In the genomic region with DNA sequence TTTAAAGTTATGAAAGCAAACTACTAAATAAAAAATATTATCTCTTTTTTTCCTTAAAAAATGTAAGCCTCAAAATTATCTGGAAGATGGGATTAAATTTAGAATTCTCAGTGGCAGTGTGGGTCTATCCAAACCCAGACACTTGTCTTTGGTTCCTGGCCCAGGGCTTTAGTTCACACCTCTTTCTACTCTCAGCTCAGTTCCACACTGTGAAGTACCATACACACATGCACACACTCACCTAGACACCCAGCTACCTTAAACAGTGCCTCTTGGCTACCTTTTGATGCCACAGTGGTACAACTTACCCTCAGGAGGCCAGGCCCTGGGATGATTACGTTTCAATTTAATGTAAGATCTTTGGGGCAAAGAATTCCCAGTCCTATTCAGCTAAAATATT, we compare ENCODE assay signal across 16 cellular contexts. TPM values are rescaled to one million over a fixed set of nuclear protein-coding genes. Genes with fewer than 3 reads are reported as not detected.
DNase-seq lines count a peak whose midpoint lies in the region; ATAC-seq and TF ChIP-seq lines count a peak whose summit lies in the region.
"Had no signal": no experiment of that assay in that cellular context is flagged by ENCODE, and none has a peak within 500 bp of the region (broad histone marks: within the 10 kb centered on the region; RNA-seq: fewer than 3 reads in every experiment).

No MANE protein-coding gene starts in this region.

- BruUV-seq in HCT116 (replicated peaks; lab: Mats Ljungman, UMichigan): no TSS peak

- TF ChIP-seq CTCF in HCT116 (IDR thresholded peaks at IDR 0.05 in 2 of 3, conservative IDR thresholded peaks at IDR 0.05 in 1 of 3; ENCODE audit: borderline replicate concordance in 1 of 3, insufficient read depth in 1 of 3, low read depth in 2 of 3, low read length in 2 of 3) (no peak), chondrocyte (IDR thresholded peaks at IDR 0.05) (no peak), nephron progenitor cell (IDR thresholded peaks at IDR 0.05) (no peak)

- no peaks in the 10 kb centered on the region for H3K36me3 Mint-ChIP-seq in chondrocyte (ENCODE audit: low read depth)
- H3K36me3 Mint-ChIP-seq in nephron progenitor cell (ENCODE audit: low read depth): no peaks in the 10 kb centered on the region
- H3K36me3 Mint-ChIP-seq: CD14-positive monocyte; CD8-positive, alpha-beta T cell; IgD-negative memory B cell had no signal

- no peaks in the 10 kb centered on the region for H4K20me1 ChIP-seq in HCT116 (ENCODE audit: insufficient read depth)

- H3K9ac ChIP-seq in HCT116 (ENCODE audit: low read length): no peak overlapping the region

- DNase-seq in Right ventricle myocardium superior (no peak), Right ventricle myocardium inferior (ENCODE audit: missing footprints) (no peak), HCT116 (ENCODE audit: low read depth, low spot score) (no peak), chondrocyte (ENCODE audit: low spot score) (no peak), nephron progenitor cell (no peak), amniotic stem cell (lab: John Stamatoyannopoulos, UW) (no peak), DMS79 (lab: John Stamatoyannopoulos, UW) (no peak)
- DNase-seq: CD8-positive, alpha-beta T cell; COR-L47; DMS153; DND-41; GDM1 had no signal

- H3K27me3 ChIP-seq in HCT116 (ENCODE audit: insufficient read depth, low read length): no peaks in the 10 kb centered on the region

- H3K27ac ChIP-seq in HCT116 (ENCODE audit: low read depth, low read length): no peak overlapping the region
- H3K27ac ChIP-seq: 22Rv1 had no signal

- peak overlapping the region; percentile 25 for H3K27ac Mint-ChIP-seq in chondrocyte (ENCODE audit: unreplicated experiment)
- H3K27ac Mint-ChIP-seq in nephron progenitor cell: peak overlapping the region; percentile 81
- H3K27ac Mint-ChIP-seq: CD14-positive monocyte; CD8-positive, alpha-beta T cell; IgD-negative memory B cell had no signal

- H3K79me2 ChIP-seq in HCT116 (ENCODE audit: insufficient read depth, low read length): no peaks in the 10 kb centered on the region

- no peaks in the 10 kb centered on the region for H3K9me3 ChIP-seq in HCT116 (ENCODE audit: control insufficient read depth in 1 of 2, insufficient read depth in 1 of 2, low read depth in 1 of 2, low read length in 2 of 2)

- H3K9me3 Mint-ChIP-seq in chondrocyte (ENCODE audit: low read depth): no peaks in the 10 kb centered on the region
- no peaks in the 10 kb centered on the region for H3K9me3 Mint-ChIP-seq in nephron progenitor cell
- H3K9me3 Mint-ChIP-seq: CD8-positive, alpha-beta T cell had no signal

- H3K4me1 Mint-ChIP-seq in chondrocyte (ENCODE audit: low read depth) (peaks cover 24% of the 10 kb centered on the region), nephron progenitor cell (peaks cover 10% of the 10 kb centered on the region)
- H3K4me1 Mint-ChIP-seq: CD14-positive monocyte had no signal

- TF ChIP-seq RAD21 in HCT116 (IDR thresholded peaks at IDR 0.05; ENCODE audit: low read depth): no peak

- CTCF ChIA-PET in HCT116 (lab: Charles Lee): no interaction called here

- H3K4me3 ChIP-seq in HCT116 (replicated peaks in 1 of 2; ENCODE audit: low read depth in 1 of 2, low read length in 2 of 2): no peak overlapping the region

- H3K4me3 Mint-ChIP-seq in chondrocyte (ENCODE audit: unreplicated experiment) (no peak overlapping the region), nephron progenitor cell (no peak overlapping the region)
- H3K4me3 Mint-ChIP-seq: CD14-positive monocyte; CD8-positive, alpha-beta T cell; IgD-negative memory B cell had no signal

- H3K4me2 ChIP-seq in HCT116 (ENCODE audit: low read length): no peak overlapping the region

- POLR2A ChIA-PET in HCT116 (lab: Charles Lee): no interaction called here

- peaks cover 0 to 10% of the 10 kb centered on the region in 2 experiments; a peak in 1 of 4 replicates for H3K4me1 ChIP-seq in HCT116 (ENCODE audit: control insufficient read depth in 1 of 2, insufficient read depth in 2 of 2, low read length in 2 of 2)

- H3K27me3 Mint-ChIP-seq in chondrocyte (ENCODE audit: low read depth): no peaks in the 10 kb centered on the region
- no peaks in the 10 kb centered on the region for H3K27me3 Mint-ChIP-seq in nephron progenitor cell (ENCODE audit: low read depth, poor library complexity)
- H3K27me3 Mint-ChIP-seq: IgD-negative memory B cell had no signal

- no peak for TF ChIP-seq POLR2A in HCT116 (IDR thresholded peaks at IDR 0.05; ENCODE audit: borderline replicate concordance, extremely low read depth, insufficient read depth, insufficient read length)

- intact Hi-C loops in Right ventricle myocardium superior (cut with DNase I): no loop called here
- intact Hi-C loops in Right ventricle myocardium inferior (cut with DNase I): no loop called here
- intact Hi-C loops in HCT116 (cut with micrococcal nuclease): no loop called here

- ATAC-seq in Right ventricle myocardium superior (ENCODE audit: poor library complexity) (peak; percentile 55), Right ventricle myocardium inferior (no peak), HCT116 (no peak), GM21367 (IDR thresholded peaks at IDR 0.05; ENCODE audit: unreplicated experiment) (no peak)
- ATAC-seq: CD8-positive, alpha-beta T cell had no signal

- no peaks in the 10 kb centered on the region for H3K9me2 ChIP-seq in HCT116 (ENCODE audit: insufficient read depth)

- RAD21 ChIA-PET in HCT116 (lab: Charles Lee; ENCODE audit: low non-redundant PET in 1 of 2, low total read pairs in 2 of 2, uncharacterized antibody in 2 of 2, unreplicated experiment in 2 of 2): no interaction called here

- no peaks in the 10 kb centered on the region for H3K36me3 ChIP-seq in HCT116 (ENCODE audit: control insufficient read depth in 1 of 2, insufficient read depth in 2 of 2, low read length in 2 of 2)

- H2AFZ ChIP-seq in HCT116 (ENCODE audit: low read depth, low read length, poor library complexity, severe bottlenecking): peak overlapping the region; percentile 10

TF ChIP-seq in HCT116, 20 proteins besides CTCF, POLR2A, EP300 and RAD21:
- no peak for TF ChIP-seq TCF7L2 (IDR thresholded peaks at IDR 0.05; ENCODE audit: borderline replicate concordance, extremely low read depth, insufficient read depth, insufficient read length)
- TF ChIP-seq SP1 (IDR thresholded peaks at IDR 0.05; ENCODE audit: low read depth): no peak
- no peak for TF ChIP-seq JUND (IDR thresholded peaks at IDR 0.05)
- no peak for TF ChIP-seq SRF (IDR thresholded peaks at IDR 0.05; ENCODE audit: low read depth)
- no peak for TF ChIP-seq EGR1 (IDR thresholded peaks at IDR 0.05; ENCODE audit: low read depth)
- no peak for TF ChIP-seq POLR2AphosphoS5 (IDR thresholded peaks at IDR 0.05; ENCODE audit: low read depth, low read length)
- TF ChIP-seq YY1 (IDR thresholded peaks at IDR 0.05; ENCODE audit: extremely low read depth, insufficient replicate concordance, low read depth, low read length): no peak
- TF ChIP-seq, protein P1, sequence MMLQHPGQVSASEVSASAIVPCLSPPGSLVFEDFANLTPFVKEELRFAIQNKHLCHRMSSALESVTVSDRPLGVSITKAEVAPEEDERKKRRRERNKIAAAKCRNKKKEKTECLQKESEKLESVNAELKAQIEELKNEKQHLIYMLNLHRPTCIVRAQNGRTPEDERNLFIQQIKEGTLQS (IDR thresholded peaks at IDR 0.05): no peak
- TF ChIP-seq CEBPB (IDR thresholded peaks at IDR 0.05; ENCODE audit: low read depth): no peak
- no peak for TF ChIP-seq ELF1 (IDR thresholded peaks at IDR 0.05; ENCODE audit: borderline replicate concordance, low read depth)
- no peak for TF ChIP-seq FOSL1 (IDR thresholded peaks at IDR 0.05; ENCODE audit: low read depth)

RNA-seq across cellular contexts. Expression of a gene that starts 51.0 kb away (rescaled TPM):
- total RNA-seq in Right ventricle myocardium superior (15.9 TPM), Right ventricle myocardium inferior (19.8 TPM), HCT116 (2021; ENCODE audit: unreplicated experiment) (20.0 TPM), chondrocyte (39.8 to 48.2 TPM (median 42.9 TPM) in 3 replicates)
- 10.4 and 11.7 TPM in 2 replicates for polyA plus RNA-seq in HCT116 (2012)
